Comparison of ENCODE assay signal across 12 cellular contexts in genomic region chr4:165328708-165329107, GRCh38. TPM values are rescaled to one million over a fixed set of nuclear protein-coding genes. Genes with fewer than 3 reads are reported as not detected.
DNase-seq lines count a peak whose midpoint lies in the region; ATAC-seq and TF ChIP-seq lines count a peak whose summit lies in the region.
"Had no signal": no experiment of that assay in that cellular context is flagged by ENCODE, and none has a peak within 500 bp of the region (broad histone marks: within the 10 kb centered on the region; RNA-seq: fewer than 3 reads in every experiment).

No MANE protein-coding gene starts in this region.

- H3K27ac ChIP-seq in tibial artery = no peak overlapping the region

- peaks cover 0 to 29% (median 13%) of the 10 kb centered on the region in 4 donors for H3K4me1 ChIP-seq in tibial artery

- intact Hi-C loops in left colon (cut with DNase I, micrococcal nuclease) (no loop called here), tibial artery (cut with DNase I; ENCODE audit: low total_unique reads) (loop anchor here (10.0 kb wide), 2 partner anchors 46 to 194 kb away; partner anchors contain the start of gene CPE)

- peaks cover 0 to 2% (median 0%) of the 10 kb centered on the region in 3 donors for H3K36me3 ChIP-seq in tibial artery
- H3K36me3 ChIP-seq: adrenal gland had no signal

- H3K9me3 ChIP-seq in tibial artery = no peaks in the 10 kb centered on the region
- H3K9me3 ChIP-seq: adrenal gland, mucosa of descending colon had no signal

- ATAC-seq in left colon = peak; percentile 28
- no peak for ATAC-seq in HG02884 (IDR thresholded peaks at IDR 0.05; ENCODE audit: unreplicated experiment)
- ATAC-seq: mucosa of descending colon had no signal

- TF ChIP-seq CTCF in tibial artery (IDR thresholded peaks at IDR 0.05) = no peak

- peak overlapping the region; percentile 64 to 75 for H3K4me3 ChIP-seq in tibial artery

- no peaks in the 10 kb centered on the region for H3K27me3 ChIP-seq in tibial artery
- H3K27me3 ChIP-seq: adrenal gland had no signal

- peak; percentile 19 for DNase-seq in NCI-H82 (lab: John Stamatoyannopoulos, UW)
- DNase-seq in NCI-H82 treated with DMSO at 0.1 percent for 48 hours (lab: John Stamatoyannopoulos, UW; ENCODE audit: unreplicated experiment) = no peak
- peak; percentile 37 for DNase-seq in astrocyte of the hippocampus (ENCODE audit: low read depth, low spot score)
- DNase-seq in left colon = peak in 1 of 2 donors; percentile 29
- no peak for DNase-seq in tibial artery
- DNase-seq in SIG-M5 treated with dmso at 0.1 percent for 504 hours (lab: John Stamatoyannopoulos, UW; ENCODE audit: unreplicated experiment) = no peak
- no peak for DNase-seq in NCI-H2029 (lab: John Stamatoyannopoulos, UW)
- DNase-seq: adrenal gland; stimulated activated naive CD4-positive, alpha-beta T cell treated with Interleukin-2 at 50 U/mL for 16 hours had no signal

RNA-seq across cellular contexts. Expression of gene MSMO1, which starts 1.2 kb away (rescaled TPM):
- total RNA-seq in left colon = 100 to 1,000 TPM in 1 of 2 donors, 10 to 100 TPM in 1; 98.7 to 195 TPM

RNA-seq across cellular contexts. Expression of gene CPE, which starts 50.1 kb away (rescaled TPM):
- total RNA-seq in left colon = 10 to 100 TPM; 24.8 to 43.8 TPM
- total RNA-seq: T-helper 1 cell treated with Interleukin-12 subunit alpha and Interleukin-12 subunit beta and Interleukin-4 antibody, amounts not matched to agents 30 ng/mL and 1 ng/mL, for 36 hours had no signal

Comparison
In these comparisons a context has a peak if more than half of its experiments do, and no peak if none do; other contexts are left out.
1. DNase-seq: peak in NCI-H82 (single experiment) and astrocyte of the hippocampus (single experiment); none in NCI-H82 treated with DMSO at 0.1 percent for 48 hours (single experiment), tibial artery (0 of 2), SIG-M5 treated with dmso at 0.1 percent for 504 hours (single experiment) and NCI-H2029 (single experiment).